Comparison of ENCODE assay signal across 8 cellular contexts in genomic region chr14:51095854-51096823, GRCh38. TPM values are rescaled to one million over a fixed set of nuclear protein-coding genes. Genes with fewer than 3 reads are reported as not detected.
DNase-seq lines count a peak whose midpoint lies in the region; ATAC-seq, FAIRE-seq and TF ChIP-seq lines count a peak whose summit lies in the region.

No MANE protein-coding gene starts in this region.

- peak overlapping the region; percentile 79 for H3K4me3 Mint-ChIP-seq in activated CD8-positive, alpha-beta memory T cell treated with anti-CD3 and anti-CD28 coated beads, Interleukin-2, amount 10 ng/mL, durations not matched to agents 7 days and 5 days
- peak overlapping the region; percentile 85 for H3K4me3 Mint-ChIP-seq in MCF 10A (ENCODE audit: unreplicated experiment)

- peak overlapping the region; percentile 65 for H3K27ac Mint-ChIP-seq in activated CD8-positive, alpha-beta memory T cell treated with anti-CD3 and anti-CD28 coated beads, Interleukin-2, amount 10 ng/mL, durations not matched to agents 7 days and 5 days
- H3K27ac Mint-ChIP-seq in MCF 10A (ENCODE audit: low read depth, unreplicated experiment) = no peak overlapping the region

- CTCF ChIA-PET in activated CD8-positive, alpha-beta memory T cell treated with anti-CD3 and anti-CD28 coated beads, Interleukin-2, amount 10 ng/mL, durations not matched to agents 7 days and 5 days (lab: Charles Lee) = interaction anchor here (1.1 to 1.8 kb wide), 4 partner anchors 11 to 683 kb away, joined by 3 to 6 read pairs (median 4); no protein-coding TSS in a partner anchor
- CTCF ChIA-PET in MCF 10A (lab: Yijun Ruan, JAX) = interaction anchor here (0.5 to 1.6 kb wide), 6 partner anchors 40 to 496 kb away, joined by 3 to 5 read pairs (median 4); no protein-coding TSS in a partner anchor

- H3K36me3 ChIP-seq in NT2/D1 (ENCODE audit: insufficient read depth, insufficient read length, low read length) = no peaks in the 10 kb centered on the region
- H3K36me3 ChIP-seq in keratinocyte (ENCODE audit: control insufficient read depth in 2 of 2, extremely low read depth in 1 of 2, insufficient read depth in 2 of 2, low read length in 2 of 2) = no peaks in the 10 kb centered on the region

- H3K9me3 ChIP-seq in NT2/D1 (ENCODE audit: insufficient read depth, low read length) (no peaks in the 10 kb centered on the region), keratinocyte (ENCODE audit: control insufficient read depth, low read depth, low read length) (no peaks in the 10 kb centered on the region)

- H3K27me3 Mint-ChIP-seq in activated CD8-positive, alpha-beta memory T cell treated with anti-CD3 and anti-CD28 coated beads, Interleukin-2, amount 10 ng/mL, durations not matched to agents 7 days and 5 days = peaks cover 58% of the 10 kb centered on the region
- peaks cover 30% of the 10 kb centered on the region for H3K27me3 Mint-ChIP-seq in MCF 10A (ENCODE audit: insufficient read depth, unreplicated experiment)

- H2AFZ ChIP-seq in keratinocyte (ENCODE audit: control insufficient read depth, low read length) = peak overlapping the region; percentile 86

- H3K27ac ChIP-seq in keratinocyte (ENCODE audit: control insufficient read depth, insufficient read depth, low read length) = no peak overlapping the region

- no peaks in the 10 kb centered on the region for H3K36me3 Mint-ChIP-seq in activated CD8-positive, alpha-beta memory T cell treated with anti-CD3 and anti-CD28 coated beads, Interleukin-2, amount 10 ng/mL, durations not matched to agents 7 days and 5 days
- no peaks in the 10 kb centered on the region for H3K36me3 Mint-ChIP-seq in MCF 10A (ENCODE audit: insufficient read depth, unreplicated experiment)

- H4K20me1 ChIP-seq in keratinocyte (ENCODE audit: control insufficient read depth, extremely low read depth, insufficient read depth, low read length) = peaks cover 4% of the 10 kb centered on the region

- H3K4me3 ChIP-seq in NT2/D1 (ENCODE audit: insufficient read length, low read depth) (peak overlapping the region; percentile 47), keratinocyte (ENCODE audit: control insufficient read depth in 2 of 3, extremely low read depth in 1 of 3, insufficient read depth in 2 of 3, low read depth in 1 of 3, low read length in 3 of 3) (peak overlapping the region in 1 of 3 experiments; percentile 74)

- dilution Hi-C loops in keratinocyte (cut with MboI; ENCODE audit: extremely low pct_ligation_motif_present, low sequenced_read_pairs) = no loop called here

- intact Hi-C loops in MCF 10A (cut with micrococcal nuclease) = loop anchor here (10.0 kb wide), 1 partner anchor 141 kb away; no protein-coding TSS in a partner anchor

- no peaks in the 10 kb centered on the region for H3K9me1 ChIP-seq in keratinocyte (ENCODE audit: control insufficient read depth, extremely low read depth, insufficient read depth, low read length)

- no TSS peak for BruUV-seq in MCF 10A (replicated peaks; lab: Mats Ljungman, UMichigan)

- H3K27me3 ChIP-seq in NT2/D1 (ENCODE audit: insufficient read depth, insufficient read length) (peaks cover 50% of the 10 kb centered on the region), keratinocyte (ENCODE audit: control insufficient read depth, extremely low read depth, insufficient read depth, low read length) (peaks cover 36% of the 10 kb centered on the region)

- TF ChIP-seq CTCF in MCF 10A (IDR thresholded peaks at IDR 0.05; ENCODE audit: unreplicated experiment) (no peak), keratinocyte (optimal IDR thresholded peaks at IDR 0.05 in 1 of 3, IDR thresholded peaks at IDR 0.05 in 1 of 3, conservative IDR thresholded peaks at IDR 0.05 in 1 of 3; ENCODE audit: extremely low read depth in 1 of 3, insufficient read depth in 2 of 3, low read length in 3 of 3) (no peak)

- peak overlapping the region; percentile 81 for H3K9ac ChIP-seq in NT2/D1 (ENCODE audit: insufficient read length, low read depth)
- peak overlapping the region; percentile 50 for H3K9ac ChIP-seq in keratinocyte (ENCODE audit: control insufficient read depth, extremely low read depth, insufficient read depth, low read length)

- H3K79me2 ChIP-seq in keratinocyte (ENCODE audit: control insufficient read depth, insufficient read depth, low read length) = no peaks in the 10 kb centered on the region

- peak overlapping the region; percentile 93 for H3K4me2 ChIP-seq in keratinocyte (ENCODE audit: control insufficient read depth, extremely low read depth, insufficient read depth, low read depth, low read length)

- ATAC-seq in activated CD8-positive, alpha-beta memory T cell treated with anti-CD3 and anti-CD28 coated beads, Interleukin-2, amount 10 ng/mL, durations not matched to agents 7 days and 5 days = no peak
- no peak for ATAC-seq in HG03460 (IDR thresholded peaks at IDR 0.05; ENCODE audit: unreplicated experiment)

- POLR2A ChIA-PET in MCF 10A (lab: Yijun Ruan, JAX) = interaction anchor here (1.1 to 2.5 kb wide), 10 partner anchors 8 to 141 kb away, joined by 3 to 11 read pairs (median 4); no protein-coding TSS in a partner anchor

- H3K4me1 ChIP-seq in NT2/D1 (ENCODE audit: insufficient read depth, insufficient read length) = no peaks in the 10 kb centered on the region
- peaks cover 18% of the 10 kb centered on the region for H3K4me1 ChIP-seq in keratinocyte (ENCODE audit: control insufficient read depth, extremely low read depth, insufficient read depth, low read length)

- peaks cover 17% of the 10 kb centered on the region for H3K4me1 Mint-ChIP-seq in activated CD8-positive, alpha-beta memory T cell treated with anti-CD3 and anti-CD28 coated beads, Interleukin-2, amount 10 ng/mL, durations not matched to agents 7 days and 5 days
- H3K4me1 Mint-ChIP-seq in MCF 10A (ENCODE audit: insufficient read depth, unreplicated experiment) = no peaks in the 10 kb centered on the region

- H3K9me3 Mint-ChIP-seq in activated CD8-positive, alpha-beta memory T cell treated with anti-CD3 and anti-CD28 coated beads, Interleukin-2, amount 10 ng/mL, durations not matched to agents 7 days and 5 days (ENCODE audit: low read depth) = no peaks in the 10 kb centered on the region
- H3K9me3 Mint-ChIP-seq in MCF 10A (ENCODE audit: unreplicated experiment) = no peaks in the 10 kb centered on the region

- no peak for DNase-seq in activated CD8-positive, alpha-beta memory T cell treated with anti-CD3 and anti-CD28 coated beads, Interleukin-2, amount 10 ng/mL, durations not matched to agents 7 days and 5 days
- no peak for DNase-seq in activated CD8-positive, alpha-beta memory T cell treated with anti-CD3 and anti-CD28 coated beads for 24 hours
- DNase-seq in NT2/D1 (ENCODE audit: low read depth, low spot score) (no peak), MCF 10A (ENCODE audit: unreplicated experiment) (peak; percentile 21), keratinocyte (ENCODE audit: low read depth, low spot score) (no peak)
- peak; percentile 27 for DNase-seq in stimulated activated CD4-positive, alpha-beta T cell treated with anti-CD3 and anti-CD28 coated beads, Interleukin-1b, Interleukin-23, amount 100 ng/mL, for 48 hours
- DNase-seq in stimulated activated naive CD4-positive, alpha-beta T cell treated with Interleukin-2 at 50 U/mL for 16 hours (lab: John Stamatoyannopoulos, UW) = no peak

- FAIRE-seq in keratinocyte (lab: Jason Lieb, UNC) = no peak

RNA-seq across cellular contexts. Expression of gene TRIM9, which starts 1.2 kb away (rescaled TPM):
- under 1 TPM; 0.56 to 0.79 TPM for total RNA-seq in activated CD8-positive, alpha-beta memory T cell treated with anti-CD3 and anti-CD28 coated beads, Interleukin-2, amount 10 ng/mL, durations not matched to agents 7 days and 5 days
- total RNA-seq in MCF 10A (2022) = 0.19 TPM in 1 of 2 replicates, not detected in the other
- polyA plus RNA-seq in keratinocyte = 0.03 to 0.09 TPM (median 0.04 TPM) in 3 replicates
- not detected for polyA plus RNA-seq in keratinocyte (2011; ENCODE audit: low read depth)
- polyA plus RNA-seq in keratinocyte (2011; cell fraction: cytosol; rRNA removed) = 0.02 and 0.03 TPM in 2 replicates
- 0.05 TPM in 1 of 2 replicates, not detected in the other for polyA plus RNA-seq in keratinocyte (2011; cell fraction: nucleus; rRNA removed)
- polyA plus RNA-seq in keratinocyte (2012; ENCODE audit: low replicate concordance) = 0.02 and 0.04 TPM in 2 replicates
- 0.16 to 0.20 TPM in 2 of 3 replicates, not detected in the other for polyA minus RNA-seq in keratinocyte
- not detected for polyA minus RNA-seq in keratinocyte (2011; cell fraction: cytosol; rRNA and poly(A)+ RNA removed)
- not detected in 2 replicates for polyA minus RNA-seq in keratinocyte (2011; cell fraction: nucleus; rRNA and poly(A)+ RNA removed)

Comparison
In these comparisons a context has a peak if more than half of its experiments do, and no peak if none do; other contexts are left out.
1. DNase-seq: peak in MCF 10A (single experiment) and stimulated activated CD4-positive, alpha-beta T cell treated with anti-CD3 and anti-CD28 coated beads, Interleukin-1b, Interleukin-23, amount 100 ng/mL, for 48 hours (single experiment); none in activated CD8-positive, alpha-beta memory T cell treated with anti-CD3 and anti-CD28 coated beads, Interleukin-2, amount 10 ng/mL, durations not matched to agents 7 days and 5 days (single experiment), activated CD8-positive, alpha-beta memory T cell treated with anti-CD3 and anti-CD28 coated beads for 24 hours (single experiment), NT2/D1 (single experiment), keratinocyte (single experiment) and stimulated activated naive CD4-positive, alpha-beta T cell treated with Interleukin-2 at 50 U/mL for 16 hours (single experiment).